1 cellular context compared by ENCODE assay signal in genomic region chr9:92764381-92764987, GRCh38.
TF ChIP-seq lines count a peak whose summit lies in the region.

TSS of gene BICD2 (minus strand) at chr9:92764833. CDS start at chr9:92764744, 89 bp downstream.

TF ChIP-seq in HepG2, 621 proteins besides CTCF, POLR2A, EP300 and RAD21 (continued from another document and continues in another):
- TF ChIP-seq USF2 (IDR thresholded peaks at IDR 0.05; ENCODE audit: low read depth, low read length) (no peak), USF2 (CRISPR knock-in tag; IDR thresholded peaks at IDR 0.05; ENCODE audit: borderline replicate concordance) (peak; percentile 39; the same call in 1 of the 2 replicates), CAMTA2 (CRISPR knock-in tag; IDR thresholded peaks at IDR 0.05; ENCODE audit: borderline replicate concordance) (0 out of 2 replicates have a peak, but pooled peaks have one; percentile 33), ZNF772 (CRISPR knock-in tag; IDR thresholded peaks at IDR 0.05) (0 out of 2 replicates have a peak, but pooled peaks have one; percentile 64), ARID4A (CRISPR knock-in tag; IDR thresholded peaks at IDR 0.05; ENCODE audit: borderline replicate concordance) (0 out of 2 replicates have a peak, but pooled peaks have one; percentile 8), ZNF431 (CRISPR knock-in tag; IDR thresholded peaks at IDR 0.05; ENCODE audit: borderline replicate concordance, low read depth) (peak; percentile 29; the same call in 1 of the 2 replicates), LCORL (IDR thresholded peaks at IDR 0.05) (no peak), LCORL (CRISPR knock-in tag; IDR thresholded peaks at IDR 0.05) (0 out of 2 replicates have a peak, but pooled peaks have one; percentile 2), PAX8 (CRISPR knock-in tag; IDR thresholded peaks at IDR 0.05; ENCODE audit: borderline replicate concordance) (no peak), HMG20B (CRISPR knock-in tag; conservative IDR thresholded peaks at IDR 0.05) (0 out of 2 replicates have a peak, but pooled peaks have one; percentile 17), ZNF329 (CRISPR knock-in tag; IDR thresholded peaks at IDR 0.05; ENCODE audit: low read depth) (0 out of 2 replicates have a peak, but pooled peaks have one; percentile 6), JUN (CRISPR knock-in tag; IDR thresholded peaks at IDR 0.05) (0 out of 2 replicates have a peak, but pooled peaks have one; percentile 39), ATF7-NPFF (CRISPR knock-in tag; IDR thresholded peaks at IDR 0.05; ENCODE audit: low read depth) (0 out of 2 replicates have a peak, but pooled peaks have one; percentile 18), ZNF572 (CRISPR knock-in tag; IDR thresholded peaks at IDR 0.05) (no peak), SIX4 (CRISPR knock-in tag; IDR thresholded peaks at IDR 0.05) (no peak), MEIS1 (CRISPR knock-in tag; IDR thresholded peaks at IDR 0.05; ENCODE audit: borderline replicate concordance) (peak; percentile 1; the same call in 1 of the 2 replicates), ATF3 (CRISPR knock-in tag; IDR thresholded peaks at IDR 0.05) (0 out of 2 replicates have a peak, but pooled peaks have one; percentile 5), PHF8 (CRISPR knock-in tag; IDR thresholded peaks at IDR 0.05) (peak; percentile 67), MTA1 (CRISPR knock-in tag; IDR thresholded peaks at IDR 0.05; ENCODE audit: borderline replicate concordance) (peak; percentile 10; the same call in 1 of the 2 replicates), MXI1 (IDR thresholded peaks at IDR 0.05; ENCODE audit: borderline replicate concordance, low read depth, low read length) (peak; percentile 46; the same call in 1 of the 3 replicates), CC2D1A (CRISPR knock-in tag; IDR thresholded peaks at IDR 0.05) (0 out of 2 replicates have a peak, but pooled peaks have one; percentile 17), ASH2L (IDR thresholded peaks at IDR 0.05; ENCODE audit: insufficient read length, low read depth, low read length) (peak; percentile 3), ZSCAN5A (CRISPR knock-in tag; IDR thresholded peaks at IDR 0.05; ENCODE audit: borderline replicate concordance) (no peak)
- TF ChIP-seq, protein P1, sequence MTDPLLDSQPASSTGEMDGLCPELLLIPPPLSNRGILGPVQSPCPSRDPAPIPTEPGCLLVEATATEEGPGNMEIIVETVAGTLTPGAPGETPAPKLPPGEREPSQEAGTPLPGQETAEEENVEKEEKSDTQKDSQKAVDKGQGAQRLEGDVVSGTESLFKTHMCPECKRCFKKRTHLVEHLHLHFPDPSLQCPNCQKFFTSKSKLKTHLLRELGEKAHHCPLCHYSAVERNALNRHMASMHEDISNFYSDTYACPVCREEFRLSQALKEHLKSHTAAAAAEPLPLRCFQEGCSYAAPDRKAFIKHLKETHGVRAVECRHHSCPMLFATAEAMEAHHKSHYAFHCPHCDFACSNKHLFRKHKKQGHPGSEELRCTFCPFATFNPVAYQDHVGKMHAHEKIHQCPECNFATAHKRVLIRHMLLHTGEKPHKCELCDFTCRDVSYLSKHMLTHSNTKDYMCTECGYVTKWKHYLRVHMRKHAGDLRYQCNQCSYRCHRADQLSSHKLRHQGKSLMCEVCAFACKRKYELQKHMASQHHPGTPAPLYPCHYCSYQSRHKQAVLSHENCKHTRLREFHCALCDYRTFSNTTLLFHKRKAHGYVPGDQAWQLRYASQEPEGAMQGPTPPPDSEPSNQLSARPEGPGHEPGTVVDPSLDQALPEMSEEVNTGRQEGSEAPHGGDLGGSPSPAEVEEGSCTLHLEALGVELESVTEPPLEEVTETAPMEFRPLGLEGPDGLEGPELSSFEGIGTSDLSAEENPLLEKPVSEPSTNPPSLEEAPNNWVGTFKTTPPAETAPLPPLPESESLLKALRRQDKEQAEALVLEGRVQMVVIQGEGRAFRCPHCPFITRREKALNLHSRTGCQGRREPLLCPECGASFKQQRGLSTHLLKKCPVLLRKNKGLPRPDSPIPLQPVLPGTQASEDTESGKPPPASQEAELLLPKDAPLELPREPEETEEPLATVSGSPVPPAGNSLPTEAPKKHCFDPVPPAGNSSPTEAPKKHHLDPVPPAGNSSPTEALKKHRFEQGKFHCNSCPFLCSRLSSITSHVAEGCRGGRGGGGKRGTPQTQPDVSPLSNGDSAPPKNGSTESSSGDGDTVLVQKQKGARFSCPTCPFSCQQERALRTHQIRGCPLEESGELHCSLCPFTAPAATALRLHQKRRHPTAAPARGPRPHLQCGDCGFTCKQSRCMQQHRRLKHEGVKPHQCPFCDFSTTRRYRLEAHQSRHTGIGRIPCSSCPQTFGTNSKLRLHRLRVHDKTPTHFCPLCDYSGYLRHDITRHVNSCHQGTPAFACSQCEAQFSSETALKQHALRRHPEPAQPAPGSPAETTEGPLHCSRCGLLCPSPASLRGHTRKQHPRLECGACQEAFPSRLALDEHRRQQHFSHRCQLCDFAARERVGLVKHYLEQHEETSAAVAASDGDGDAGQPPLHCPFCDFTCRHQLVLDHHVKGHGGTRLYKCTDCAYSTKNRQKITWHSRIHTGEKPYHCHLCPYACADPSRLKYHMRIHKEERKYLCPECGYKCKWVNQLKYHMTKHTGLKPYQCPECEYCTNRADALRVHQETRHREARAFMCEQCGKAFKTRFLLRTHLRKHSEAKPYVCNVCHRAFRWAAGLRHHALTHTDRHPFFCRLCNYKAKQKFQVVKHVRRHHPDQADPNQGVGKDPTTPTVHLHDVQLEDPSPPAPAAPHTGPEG (CRISPR knock-in tag; IDR thresholded peaks at IDR 0.05): peak; percentile 93
- TF ChIP-seq, protein P2, sequence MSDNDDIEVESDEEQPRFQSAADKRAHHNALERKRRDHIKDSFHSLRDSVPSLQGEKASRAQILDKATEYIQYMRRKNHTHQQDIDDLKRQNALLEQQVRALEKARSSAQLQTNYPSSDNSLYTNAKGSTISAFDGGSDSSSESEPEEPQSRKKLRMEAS (IDR thresholded peaks at IDR 0.05): no peak
- TF ChIP-seq, protein P3, sequence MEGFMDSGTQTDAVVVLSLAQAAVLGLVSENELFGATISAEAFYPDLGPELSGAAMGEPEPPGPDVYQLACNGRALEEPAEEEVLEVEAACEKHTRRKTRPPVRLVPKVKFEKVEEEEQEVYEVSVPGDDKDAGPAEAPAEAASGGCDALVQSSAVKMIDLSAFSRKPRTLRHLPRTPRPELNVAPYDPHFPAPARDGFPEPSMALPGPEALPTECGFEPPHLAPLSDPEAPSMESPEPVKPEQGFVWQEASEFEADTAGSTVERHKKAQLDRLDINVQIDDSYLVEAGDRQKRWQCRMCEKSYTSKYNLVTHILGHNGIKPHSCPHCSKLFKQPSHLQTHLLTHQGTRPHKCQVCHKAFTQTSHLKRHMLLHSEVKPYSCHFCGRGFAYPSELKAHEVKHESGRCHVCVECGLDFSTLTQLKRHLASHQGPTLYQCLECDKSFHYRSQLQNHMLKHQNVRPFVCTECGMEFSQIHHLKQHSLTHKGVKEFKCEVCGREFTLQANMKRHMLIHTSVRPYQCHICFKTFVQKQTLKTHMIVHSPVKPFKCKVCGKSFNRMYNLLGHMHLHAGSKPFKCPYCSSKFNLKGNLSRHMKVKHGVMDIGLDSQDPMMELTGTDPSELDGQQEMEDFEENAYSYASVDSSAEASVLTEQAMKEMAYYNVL (CRISPR knock-in tag; IDR thresholded peaks at IDR 0.05; ENCODE audit: borderline replicate concordance): no peak
- TF ChIP-seq, protein P4, sequence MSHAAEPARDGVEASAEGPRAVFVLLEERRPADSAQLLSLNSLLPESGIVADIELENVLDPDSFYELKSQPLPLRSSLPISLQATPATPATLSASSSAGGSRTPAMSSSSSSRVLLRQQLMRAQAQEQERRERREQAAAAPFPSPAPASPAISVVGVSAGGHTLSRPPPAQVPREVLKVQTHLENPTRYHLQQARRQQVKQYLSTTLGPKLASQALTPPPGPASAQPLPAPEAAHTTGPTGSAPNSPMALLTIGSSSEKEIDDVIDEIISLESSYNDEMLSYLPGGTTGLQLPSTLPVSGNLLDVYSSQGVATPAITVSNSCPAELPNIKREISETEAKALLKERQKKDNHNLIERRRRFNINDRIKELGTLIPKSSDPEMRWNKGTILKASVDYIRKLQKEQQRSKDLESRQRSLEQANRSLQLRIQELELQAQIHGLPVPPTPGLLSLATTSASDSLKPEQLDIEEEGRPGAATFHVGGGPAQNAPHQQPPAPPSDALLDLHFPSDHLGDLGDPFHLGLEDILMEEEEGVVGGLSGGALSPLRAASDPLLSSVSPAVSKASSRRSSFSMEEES (CRISPR knock-in tag; IDR thresholded peaks at IDR 0.05): 0 out of 2 replicates have a peak, but pooled peaks have one; percentile 1
